In genomic region chr16:3458278-3458851, GRCh38 we compare ENCODE assay signal across 8 cellular contexts. TPM values are rescaled to one million over a fixed set of nuclear protein-coding genes. Genes with fewer than 3 reads are reported as not detected.
DNase-seq lines count a peak whose midpoint lies in the region; ATAC-seq and TF ChIP-seq lines count a peak whose summit lies in the region.

No MANE protein-coding gene starts in this region.

- ATAC-seq in heart left ventricle (peak in 1 of 4 donors; percentile 0), Right ventricle myocardium superior (ENCODE audit: poor library complexity) (no peak), HG03095 (IDR thresholded peaks at IDR 0.05; ENCODE audit: unreplicated experiment) (peak; percentile 4), activated B cell treated with CpG ODN at 0.5 μM for 24 hours (ENCODE audit: low read depth) (no peak)

- TF ChIP-seq CTCF in heart left ventricle (IDR thresholded peaks at IDR 0.05) (no peak), activated B cell treated with CpG ODN at 0.5 μM for 24 hours (IDR thresholded peaks at IDR 0.05) (no peak), fibroblast of pulmonary artery (IDR thresholded peaks at IDR 0.05; ENCODE audit: low read length, missing control alignments) (no peak), osteocyte (IDR thresholded peaks at IDR 0.05) (no peak)

- H3K9me3 ChIP-seq in heart left ventricle: no peaks in the 10 kb centered on the region

- H3K27me3 Mint-ChIP-seq in activated B cell treated with CpG ODN at 0.5 μM for 24 hours (no peaks in the 10 kb centered on the region), osteocyte (ENCODE audit: unreplicated experiment) (no peaks in the 10 kb centered on the region)

- POLR2A ChIA-PET in activated B cell treated with CpG ODN at 0.5 μM for 24 hours (lab: Charles Lee): interaction anchor here (0.9 to 1.8 kb wide), 3 partner anchors 42 to 175 kb away, joined by 4 to 24 read pairs (median 18); partner anchors contain the start of genes CLUAP1, ZNF174, ZNF263 and ZSCAN32

- H3K27me3 ChIP-seq in heart left ventricle: no peaks in the 10 kb centered on the region

- H3K36me3 Mint-ChIP-seq in activated B cell treated with CpG ODN at 0.5 μM for 24 hours (ENCODE audit: low read depth) (no peaks in the 10 kb centered on the region), osteocyte (ENCODE audit: unreplicated experiment) (no peaks in the 10 kb centered on the region)

- WGBS in heart left ventricle, 4 donors: 0 to 1% (median 0%) methylated on average over 15 to 47 of the region's 47 CpGs

- peaks cover 16 to 69% (median 60%) of the 10 kb centered on the region in 12 donors for H3K4me1 ChIP-seq in heart left ventricle

- H3K4me1 Mint-ChIP-seq in activated B cell treated with CpG ODN at 0.5 μM for 24 hours: peaks cover 44% of the 10 kb centered on the region
- peaks cover 42% of the 10 kb centered on the region for H3K4me1 Mint-ChIP-seq in osteocyte (ENCODE audit: unreplicated experiment)

- DNase-seq in heart left ventricle (peak in 2 of 5 donors; percentile 43 to 45), Right ventricle myocardium superior (no peak), activated B cell treated with CpG ODN at 0.5 μM for 24 hours (no peak), fibroblast of pulmonary artery (ENCODE audit: low read depth) (peak; percentile 50), osteocyte (ENCODE audit: extremely low spot score, unreplicated experiment) (no peak), SW480 (ENCODE audit: low spot score) (no peak)
- no peak for DNase-seq in central memory CD4-positive, alpha-beta T cell

- intact Hi-C loops in heart left ventricle (cut with DNase I) (loop anchor here in 9 of 10 donors (1.0 to 10.0 kb wide), 12 partner anchors 42 to 404 kb away; partner anchors contain the start of genes ZNF174 (in 7 of the 9), ZSCAN32 (in 7 of the 9), TIGD7 (in 3 of the 9) and ZNF263 (in 3 of the 9)), Right ventricle myocardium superior (cut with DNase I) (loop anchor here (5.0 kb wide), 2 partner anchors 151 to 196 kb away; partner anchors contain the start of genes TIGD7 and ZNF75A), activated B cell treated with CpG ODN at 0.5 μM for 24 hours (cut with micrococcal nuclease) (loop anchor here (2.0 kb wide), 1 partner anchor 154 kb away; the partner anchor contains the start of genes TIGD7 and ZNF75A)

- H3K4me3 ChIP-seq in heart left ventricle (peak overlapping the region; percentile 74 to 99 (median 80)), fibroblast of pulmonary artery (replicated peaks; ENCODE audit: low read depth, low read length) (peak overlapping the region; percentile 89)

- no peaks in the 10 kb centered on the region for H3K36me3 ChIP-seq in heart left ventricle

- H3K4me3 Mint-ChIP-seq in activated B cell treated with CpG ODN at 0.5 μM for 24 hours: peak overlapping the region; percentile 89
- H3K4me3 Mint-ChIP-seq in osteocyte (ENCODE audit: unreplicated experiment): peak overlapping the region; percentile 88

- CTCF ChIA-PET in activated B cell treated with CpG ODN at 0.5 μM for 24 hours (lab: Charles Lee): interaction anchor here (1.1 kb wide), 1 partner anchor 192 kb away, joined by 5 read pairs; no protein-coding TSS in a partner anchor

- peak overlapping the region; percentile 86 for H3K27ac Mint-ChIP-seq in activated B cell treated with CpG ODN at 0.5 μM for 24 hours
- H3K27ac Mint-ChIP-seq in osteocyte (ENCODE audit: unreplicated experiment): peak overlapping the region; percentile 92

- TF ChIP-seq POLR2A in heart left ventricle (IDR thresholded peaks at IDR 0.05): no peak

- H3K9me3 Mint-ChIP-seq in activated B cell treated with CpG ODN at 0.5 μM for 24 hours (no peaks in the 10 kb centered on the region), osteocyte (ENCODE audit: unreplicated experiment) (no peaks in the 10 kb centered on the region)

- peak overlapping the region; percentile 94 to 99 (median 98) for H3K27ac ChIP-seq in heart left ventricle

RNA-seq across cellular contexts. Expression of gene NAA60, which starts 14.9 kb away (rescaled TPM):
- 10 to 100 TPM; 30.3 to 61.9 (median 37.0) TPM for total RNA-seq in heart left ventricle
- 10 to 100 TPM; 38.6 to 39.1 TPM for polyA plus RNA-seq in heart left ventricle
- 47.0 TPM for total RNA-seq in Right ventricle myocardium superior
- 44.1 and 48.0 TPM in 2 replicates for total RNA-seq in activated B cell treated with CpG ODN at 0.5 μM for 24 hours
- 53.9 and 55.0 TPM in 2 replicates for total RNA-seq in osteocyte

RNA-seq across cellular contexts. Expression of gene ZNF597, which starts 15.1 kb away (rescaled TPM):
- total RNA-seq in heart left ventricle: 1 to 10 TPM; 1.5 to 3.3 (median 1.8) TPM
- 1 to 10 TPM in 1 of 2 donors, under 1 TPM in 1; 0.65 to 1.4 TPM for polyA plus RNA-seq in heart left ventricle
- 1.5 TPM for total RNA-seq in Right ventricle myocardium superior
- total RNA-seq in activated B cell treated with CpG ODN at 0.5 μM for 24 hours: 3.6 and 4.2 TPM in 2 replicates
- 2.3 TPM in 2 replicates for total RNA-seq in osteocyte

RNA-seq across cellular contexts. Expression of gene C16orf90, which starts 36.9 kb away (rescaled TPM):
- total RNA-seq in heart left ventricle (not detected), Right ventricle myocardium superior (not detected), activated B cell treated with CpG ODN at 0.5 μM for 24 hours (not detected in 2 replicates), osteocyte (not detected in 2 replicates)
- polyA plus RNA-seq in heart left ventricle: not detected

RNA-seq across cellular contexts. Expression of gene CLUAP1, which starts 42.4 kb away (rescaled TPM):
- 10 to 100 TPM in 8 of 9 donors, 1 to 10 TPM in 1; 8.4 to 22.1 (median 15.7) TPM for total RNA-seq in heart left ventricle
- 10 to 100 TPM in 1 of 2 donors, 1 to 10 TPM in 1; 4.9 to 18.0 TPM for polyA plus RNA-seq in heart left ventricle
- total RNA-seq in Right ventricle myocardium superior: 17.4 TPM
- 8.5 and 10.5 TPM in 2 replicates for total RNA-seq in activated B cell treated with CpG ODN at 0.5 μM for 24 hours
- 28.7 and 28.9 TPM in 2 replicates for total RNA-seq in osteocyte

RNA-seq across cellular contexts. Expression of gene ZNF174, which starts 57.4 kb away (rescaled TPM):
- 10 to 100 TPM in 5 of 9 donors, 1 to 10 TPM in 4; 8.4 to 21.0 (median 10.6) TPM for total RNA-seq in heart left ventricle
- 1 to 10 TPM; 7.9 to 8.1 TPM for polyA plus RNA-seq in heart left ventricle
- total RNA-seq in Right ventricle myocardium superior: 11.3 TPM
- 9.0 and 10.4 TPM in 2 replicates for total RNA-seq in activated B cell treated with CpG ODN at 0.5 μM for 24 hours
- 13.7 and 14.1 TPM in 2 replicates for total RNA-seq in osteocyte
